11 cellular contexts compared by ENCODE assay signal in genomic region chr16:89765292-89765810, GRCh38. TPM values are rescaled to one million over a fixed set of nuclear protein-coding genes. Genes with fewer than 3 reads are reported as not detected.
DNase-seq lines count a peak whose midpoint lies in the region; ATAC-seq lines count a peak whose summit lies in the region.
"Had no signal": no experiment of that assay in that cellular context is flagged by ENCODE, and none has a peak within 500 bp of the region (broad histone marks: within the 10 kb centered on the region; RNA-seq: fewer than 3 reads in every experiment).

No MANE protein-coding gene starts in this region.

- DNase-seq in Karpas-422 (no peak), left colon (peak in 1 of 2 donors; percentile 11), SIG-M5 treated with dmso at 0.1 percent for 504 hours (lab: John Stamatoyannopoulos, UW; ENCODE audit: unreplicated experiment) (no peak), NCI-H2107 (lab: John Stamatoyannopoulos, UW) (no peak)
- DNase-seq: PC-3 had no signal

- H3K4me1 ChIP-seq in ACC112 (ENCODE audit: control insufficient read depth, insufficient read depth, low read length, unreplicated experiment) (peaks cover 11% of the 10 kb centered on the region), Karpas-422 (ENCODE audit: low read length) (peaks cover 15% of the 10 kb centered on the region)
- H3K4me1 ChIP-seq: parathyroid adenoma had no signal

- peak overlapping the region; percentile 61 for H3K9ac ChIP-seq in Karpas-422 (ENCODE audit: low read length)
- H3K9ac ChIP-seq: parathyroid adenoma had no signal

- no peaks in the 10 kb centered on the region for H4K20me1 ChIP-seq in Karpas-422 (ENCODE audit: insufficient read depth, low read depth, low read length)

- ATAC-seq in GM19397 (IDR thresholded peaks at IDR 0.05; ENCODE audit: unreplicated experiment) = peak; percentile 9
- peak; percentile 55 for ATAC-seq in left colon
- ATAC-seq in HG03442 (IDR thresholded peaks at IDR 0.05; ENCODE audit: unreplicated experiment) = no peak
- no peak for ATAC-seq in GM21786 (IDR thresholded peaks at IDR 0.05; ENCODE audit: unreplicated experiment)
- ATAC-seq: PC-3, WTC11 had no signal

- H2AFZ ChIP-seq in ACC112 (ENCODE audit: low read length, unreplicated experiment) (no peak overlapping the region), Karpas-422 (ENCODE audit: low read length) (no peak overlapping the region)
- H2AFZ ChIP-seq: parathyroid adenoma had no signal

- H3K4me2 ChIP-seq in Karpas-422 (ENCODE audit: low read depth, low read length, poor library complexity, severe bottlenecking) = peak overlapping the region; percentile 53

- H3K27ac ChIP-seq in ACC112 (ENCODE audit: low read depth, low read length) (peak overlapping the region; percentile 56; the same call in 1 of the 2 replicates), Karpas-422 (ENCODE audit: low read length) (peak overlapping the region; percentile 76)
- H3K27ac ChIP-seq: parathyroid adenoma had no signal

- H3K36me3 ChIP-seq in ACC112 (ENCODE audit: insufficient read depth, low read length) (peaks cover 20% of the 10 kb centered on the region), Karpas-422 (ENCODE audit: insufficient read depth, low read length) (peaks cover 26% of the 10 kb centered on the region)

- H3K27me3 ChIP-seq in ACC112 (ENCODE audit: insufficient read depth, low read length) = no peaks in the 10 kb centered on the region
- no peaks in the 10 kb centered on the region for H3K27me3 ChIP-seq in Karpas-422 (ENCODE audit: low read length)

- peak overlapping the region; percentile 44; the same call in 1 of the 2 replicates for H3K4me3 ChIP-seq in ACC112 (ENCODE audit: low read depth, low read length)
- peak overlapping the region; percentile 33; the same call in 1 of the 2 replicates for H3K4me3 ChIP-seq in Karpas-422 (ENCODE audit: low read length)

- H3K9me2 ChIP-seq in Karpas-422 (replicated peaks; ENCODE audit: insufficient read depth, low read length) = no peaks in the 10 kb centered on the region

- H3K9me3 ChIP-seq in Karpas-422 (ENCODE audit: low read length) = no peaks in the 10 kb centered on the region

- intact Hi-C loops in left colon (cut with DNase I, micrococcal nuclease) = no loop called here

- H3K79me2 ChIP-seq in ACC112 (ENCODE audit: control insufficient read depth, insufficient read depth, low read length, unreplicated experiment) (no peaks in the 10 kb centered on the region), Karpas-422 (ENCODE audit: low read length) (no peaks in the 10 kb centered on the region; the same call in 1 of the 2 replicates)
- H3K79me2 ChIP-seq: parathyroid adenoma had no signal

RNA-seq across cellular contexts. Expression of gene ZNF276, which starts 44.0 kb away (rescaled TPM):
- 21.8 and 41.5 TPM in 2 replicates for total RNA-seq in Karpas-422 (2014; rRNA removed; shearing (Covaris generic); ENCODE audit: low replicate concordance)
- total RNA-seq in left colon = 10 to 100 TPM; 28.9 to 42.2 TPM

RNA-seq across cellular contexts. Expression of gene VPS9D1, which starts 44.7 kb away (rescaled TPM):
- total RNA-seq in Karpas-422 (2014; rRNA removed; shearing (Covaris generic); ENCODE audit: low replicate concordance) = 4.8 and 5.6 TPM in 2 replicates
- total RNA-seq in left colon = 10 to 100 TPM; 19.6 to 23.2 TPM

RNA-seq across cellular contexts. Expression of gene FANCA, which starts 51.1 kb away (rescaled TPM):
- total RNA-seq in Karpas-422 (2014; rRNA removed; shearing (Covaris generic); ENCODE audit: low replicate concordance) = 49.3 and 57.3 TPM in 2 replicates
- 10 to 100 TPM; 11.1 to 26.6 TPM for total RNA-seq in left colon

Comparison
In these comparisons a context has a peak if more than half of its experiments do, and no peak if none do; other contexts are left out.
1. ATAC-seq: peak in GM19397 (single experiment) and left colon (single experiment); none in HG03442 (single experiment) and GM21786 (single experiment).